In the genomic region with DNA sequence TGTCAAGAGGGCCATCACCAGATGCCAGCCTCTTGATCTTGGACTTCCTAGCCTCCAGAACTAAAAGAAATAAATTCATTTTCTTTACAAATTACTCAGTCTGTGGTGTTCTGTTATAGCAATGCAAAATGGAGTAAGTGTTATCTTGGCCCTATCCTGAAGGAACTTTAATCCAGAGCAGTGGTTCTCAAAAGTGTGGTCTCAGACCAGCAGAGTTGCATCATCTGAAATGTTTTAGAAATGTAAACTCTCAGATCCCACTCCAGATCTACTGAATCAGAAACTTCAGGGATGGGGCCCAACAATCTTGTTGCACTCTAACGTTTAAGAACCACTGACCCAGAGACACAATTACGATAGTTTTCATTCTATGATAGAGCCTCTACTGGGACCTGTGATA, we compare ENCODE assay signal across 25 cellular contexts. TPM values are rescaled to one million over a fixed set of nuclear protein-coding genes. Genes with fewer than 3 reads are reported as not detected.
A peak's percentile ranks its signal among the peaks of the same experiment; 100 is the strongest.
DNase-seq lines count a peak whose midpoint lies in the region; ATAC-seq, FAIRE-seq and TF ChIP-seq lines count a peak whose summit lies in the region.
"Had no signal": no experiment of that assay in that cellular context is flagged by ENCODE, and none has a peak within 500 bp of the region (broad histone marks: within the 10 kb centered on the region; RNA-seq: fewer than 3 reads in every experiment).

No MANE protein-coding gene starts in this region.

- H3K9me3 Mint-ChIP-seq in GM23338 (peaks cover 2% of the 10 kb centered on the region; the same call in 1 of the 3 replicates), osteocyte (ENCODE audit: unreplicated experiment) (no peaks in the 10 kb centered on the region), natural killer cell (no peaks in the 10 kb centered on the region)
- H3K9me3 Mint-ChIP-seq in naive thymus-derived CD4-positive, alpha-beta T cell, result peaks cover 0 to 3% (median 0%) of the 10 kb centered on the region in 11 donors
- H3K9me3 Mint-ChIP-seq: CD8-positive, alpha-beta T cell; HFFc6 had no signal

- H3K4ac ChIP-seq in neuronal stem cell (ENCODE audit: low read length), result no peak overlapping the region

- TF ChIP-seq EP300 in K562 (IDR thresholded peaks at IDR 0.05; ENCODE audit: low read length), result no peak

- peaks cover 5% of the 10 kb centered on the region for H3K4me1 ChIP-seq in GM23338 (ENCODE audit: insufficient read depth)
- H3K4me1 ChIP-seq in K562 (replicated peaks in 1 of 2; ENCODE audit: control insufficient read depth in 2 of 2, insufficient read depth in 2 of 2, low read length in 2 of 2), result peaks cover 7 to 8% of the 10 kb centered on the region in 2 experiments; a peak in 3 of 5 replicates
- peaks cover 9 to 15% of the 10 kb centered on the region in 2 donors for H3K4me1 ChIP-seq in naive thymus-derived CD4-positive, alpha-beta T cell (ENCODE audit: control insufficient read depth in 2 of 2, insufficient read depth in 2 of 2, low read length in 2 of 2)
- H3K4me1 ChIP-seq in neuronal stem cell (ENCODE audit: control insufficient read depth in 2 of 2, insufficient read depth in 1 of 2, low read depth in 1 of 2, low read length in 2 of 2), result peaks cover 4 to 8% of the 10 kb centered on the region in 2 donors
- H3K4me1 ChIP-seq: Caco-2 had no signal

- H3K18ac ChIP-seq in neuronal stem cell (ENCODE audit: low read length), result no peak overlapping the region

- H4K8ac ChIP-seq in neuronal stem cell (ENCODE audit: low read depth, low read length), result no peak overlapping the region

- H2AFZ ChIP-seq in GM23338 (peak overlapping the region; percentile 19; the same call in 1 of the 2 replicates), K562 (ENCODE audit: low read depth, low read length) (peak overlapping the region; percentile 53), neuronal stem cell (ENCODE audit: low read length) (peak overlapping the region; percentile 13)

- H2BK120ac ChIP-seq in neuronal stem cell (ENCODE audit: low read depth, low read length), result no peak overlapping the region

- no peaks in the 10 kb centered on the region for H3K9me2 ChIP-seq in GM23338 (ENCODE audit: insufficient read depth)

- no peaks in the 10 kb centered on the region for H3K9me1 ChIP-seq in K562 (ENCODE audit: control insufficient read depth, insufficient read depth, low read length)

- POLR2A ChIA-PET in K562 (lab: Yijun Ruan, JAX), result no interaction called here
- POLR2A ChIA-PET in naive thymus-derived CD4-positive, alpha-beta T cell (lab: Charles Lee), result no interaction called here

- H2AK5ac ChIP-seq in neuronal stem cell (ENCODE audit: low read depth, low read length), result no peak overlapping the region

- H3K79me2 ChIP-seq in GM23338 (replicated peaks; ENCODE audit: insufficient read depth) (peaks cover 16% of the 10 kb centered on the region), K562 (ENCODE audit: control insufficient read depth, insufficient read depth, low read length) (peaks cover 26% of the 10 kb centered on the region)

- no peak overlapping the region for H3K23ac ChIP-seq in neuronal stem cell (ENCODE audit: low read depth, low read length, poor library complexity)

- no peak overlapping the region for H2BK12ac ChIP-seq in neuronal stem cell (ENCODE audit: low read length)

- H3K27me3 ChIP-seq in GM23338 (ENCODE audit: insufficient read depth), result no peaks in the 10 kb centered on the region
- H3K27me3 ChIP-seq in K562 (ENCODE audit: control insufficient read depth in 2 of 2, insufficient read depth in 2 of 2, low read length in 2 of 2), result no peaks in the 10 kb centered on the region
- H3K27me3 ChIP-seq in naive thymus-derived CD4-positive, alpha-beta T cell (ENCODE audit: control insufficient read depth in 2 of 2, insufficient read depth in 2 of 2, low read length in 2 of 2), result no peaks in the 10 kb centered on the region
- no peaks in the 10 kb centered on the region for H3K27me3 ChIP-seq in neuronal stem cell (ENCODE audit: control insufficient read depth in 3 of 3, insufficient read depth in 3 of 3, low read depth in 1 of 3, low read length in 3 of 3)

- H2BK15ac ChIP-seq in neuronal stem cell (ENCODE audit: low read length), result no peak overlapping the region

- H3K27ac ChIP-seq in GM23338 (ENCODE audit: low read depth) (no peak overlapping the region), K562 (ENCODE audit: extremely low read depth, low read depth, low read length) (no peak overlapping the region), neuronal stem cell (replicated peaks; ENCODE audit: low read length) (no peak overlapping the region)
- no peak overlapping the region for H3K27ac ChIP-seq in naive thymus-derived CD4-positive, alpha-beta T cell (ENCODE audit: low read depth, low read length)
- H3K27ac ChIP-seq: A549 had no signal

- H3K4me1 Mint-ChIP-seq in GM23338, result peaks cover 8% of the 10 kb centered on the region
- peaks cover 11 to 32% (median 23%) of the 10 kb centered on the region in 7 donors for H3K4me1 Mint-ChIP-seq in naive thymus-derived CD4-positive, alpha-beta T cell
- peaks cover 22% of the 10 kb centered on the region for H3K4me1 Mint-ChIP-seq in osteocyte (ENCODE audit: unreplicated experiment)
- peaks cover 26 to 31% of the 10 kb centered on the region in 2 donors for H3K4me1 Mint-ChIP-seq in natural killer cell

- no peak for DNase-seq in GM23338 (ENCODE audit: low spot score)
- DNase-seq in K562 (ENCODE audit: extremely low read depth in 1 of 4, low spot score in 3 of 4), result no peak
- DNase-seq in naive thymus-derived CD4-positive, alpha-beta T cell, result no peak
- no peak for DNase-seq in neuronal stem cell (ENCODE audit: low spot score)
- no peak for DNase-seq in osteocyte (ENCODE audit: extremely low spot score, unreplicated experiment)
- no peak for DNase-seq in natural killer cell
- DNase-seq in Ammon's horn (ENCODE audit: low spot score), result no peak
- DNase-seq in DMS53 (lab: John Stamatoyannopoulos, UW), result no peak
- DNase-seq: 8988T; ACHN; AML-193; C1 segment of cervical spinal cord; Caco-2; CD8-positive, alpha-beta T cell; DMS153; DMS79; EL; GDM1; GOT3; HFFc6 had no signal

- H3K27me3 Mint-ChIP-seq in GM23338 (ENCODE audit: insufficient read depth, low read depth, poor library complexity) (peaks cover 12% of the 10 kb centered on the region), osteocyte (ENCODE audit: unreplicated experiment) (no peaks in the 10 kb centered on the region), natural killer cell (ENCODE audit: low read depth in 2 of 2) (no peaks in the 10 kb centered on the region)
- H3K27me3 Mint-ChIP-seq in naive thymus-derived CD4-positive, alpha-beta T cell, result no peaks in the 10 kb centered on the region

- H3K36me3 ChIP-seq in GM23338 (ENCODE audit: insufficient read depth), result no peaks in the 10 kb centered on the region
- peaks cover 13% of the 10 kb centered on the region; the same call in 1 of the 3 replicates for H3K36me3 ChIP-seq in K562 (ENCODE audit: control insufficient read depth, insufficient read depth, low read length)
- peaks cover 0 to 7% (median 0%) of the 10 kb centered on the region in 3 experiments for H3K36me3 ChIP-seq in naive thymus-derived CD4-positive, alpha-beta T cell (ENCODE audit: control insufficient read depth in 2 of 3, insufficient read depth in 3 of 3, low read length in 3 of 3)
- H3K36me3 ChIP-seq in neuronal stem cell (replicated peaks in 1 of 2; ENCODE audit: control insufficient read depth in 2 of 2, insufficient read depth in 2 of 2, low read length in 2 of 2), result peaks cover 0 to 18% of the 10 kb centered on the region in 2 donors

- no peak overlapping the region for H3K9ac ChIP-seq in K562 (ENCODE audit: insufficient read depth in 1 of 2, low read depth in 2 of 2, low read length in 2 of 2)
- H3K9ac ChIP-seq in neuronal stem cell (ENCODE audit: low read depth, low read length, poor library complexity), result no peak overlapping the region

- in situ Hi-C loops in K562 (cut with MboI), result no loop called here

- no peak overlapping the region for H3K14ac ChIP-seq in neuronal stem cell (ENCODE audit: low read length)

- H4K91ac ChIP-seq in neuronal stem cell (ENCODE audit: low read depth, low read length, poor library complexity), result no peak overlapping the region

- H3K4me3 ChIP-seq in GM23338, result no peak overlapping the region
- H3K4me3 ChIP-seq in K562, result no peak overlapping the region
- no peak overlapping the region for H3K4me3 ChIP-seq in naive thymus-derived CD4-positive, alpha-beta T cell (ENCODE audit: low read length)
- H3K4me3 ChIP-seq in neuronal stem cell (ENCODE audit: low read length in 2 of 2), result no peak overlapping the region
- H3K4me3 ChIP-seq: A549, GM12878, HAP-1 had no signal

- no peak overlapping the region for H3K4me2 ChIP-seq in GM23338
- H3K4me2 ChIP-seq in K562 (ENCODE audit: insufficient read depth, low read length), result no peak overlapping the region
- no peak overlapping the region for H3K4me2 ChIP-seq in neuronal stem cell (ENCODE audit: insufficient read depth, low read length, poor library complexity, severe bottlenecking)
- H3K4me2 ChIP-seq: A549 had no signal

- intact Hi-C loops in K562 (cut with micrococcal nuclease) (no loop called here), natural killer cell (cut with micrococcal nuclease) (no loop called here)
- intact Hi-C loops in naive thymus-derived CD4-positive, alpha-beta T cell (cut with micrococcal nuclease), result no loop called here

- H2BK5ac ChIP-seq in neuronal stem cell (ENCODE audit: low read length), result no peak overlapping the region

- no peaks in the 10 kb centered on the region for H3F3A ChIP-seq in GM23338 (replicated peaks; ENCODE audit: low read depth)

- no peak for TF ChIP-seq RAD21 in K562 (CRISPR knock-in tag; conservative IDR thresholded peaks at IDR 0.05 in 1 of 2, IDR thresholded peaks at IDR 0.05 in 1 of 2)

- ATAC-seq in GM23338 (no peak), K562 (no peak), natural killer cell (no peak)
- no peak for ATAC-seq in naive thymus-derived CD4-positive, alpha-beta T cell
- ATAC-seq: A549; CD8-positive, alpha-beta T cell; GM12878 had no signal

- no peak overlapping the region for H3K27ac Mint-ChIP-seq in GM23338
- peak overlapping the region in 5 of 9 donors; percentile 0 to 41 (median 6) for H3K27ac Mint-ChIP-seq in naive thymus-derived CD4-positive, alpha-beta T cell
- H3K27ac Mint-ChIP-seq in osteocyte (ENCODE audit: unreplicated experiment), result no peak overlapping the region
- peak overlapping the region in 1 of 2 donors; percentile 35 for H3K27ac Mint-ChIP-seq in natural killer cell
- H3K27ac Mint-ChIP-seq: CD8-positive, alpha-beta T cell; HFFc6 had no signal

- BruUV-seq in K562 (replicated peaks; lab: Mats Ljungman, UMichigan), result no TSS peak

- no peaks in the 10 kb centered on the region for H4K20me1 ChIP-seq in GM23338 (replicated peaks; ENCODE audit: insufficient read depth)
- H4K20me1 ChIP-seq in K562 (replicated peaks; ENCODE audit: control insufficient read depth, insufficient read depth, low read length), result peaks cover 4% of the 10 kb centered on the region; the same call in 1 of the 2 replicates

- CTCF ChIA-PET in K562 (lab: Yijun Ruan, JAX; ENCODE audit: low intra/inter-chr PET ratio), result no interaction called here
- CTCF ChIA-PET in naive thymus-derived CD4-positive, alpha-beta T cell (lab: Charles Lee), result no interaction called here

- H3K4me3 Mint-ChIP-seq in GM23338, result no peak overlapping the region
- no peak overlapping the region for H3K4me3 Mint-ChIP-seq in naive thymus-derived CD4-positive, alpha-beta T cell
- no peak overlapping the region for H3K4me3 Mint-ChIP-seq in osteocyte (ENCODE audit: unreplicated experiment)
- H3K4me3 Mint-ChIP-seq in natural killer cell, result no peak overlapping the region
- H3K4me3 Mint-ChIP-seq: CD8-positive, alpha-beta T cell; HFFc6 had no signal

- H3K79me1 ChIP-seq in neuronal stem cell (ENCODE audit: low read depth, low read length), result peaks cover 8% of the 10 kb centered on the region

- TF ChIP-seq POLR2A in K562 (conservative IDR thresholded peaks at IDR 0.05), result no peak

- no peak for FAIRE-seq in K562 (lab: Jason Lieb, UNC)
- FAIRE-seq: A549, GM12878, GM19239, H54 had no signal

- peaks cover 2% of the 10 kb centered on the region; the same call in 1 of the 3 replicates for H3K36me3 Mint-ChIP-seq in GM23338 (ENCODE audit: low read depth)
- no peaks in the 10 kb centered on the region for H3K36me3 Mint-ChIP-seq in naive thymus-derived CD4-positive, alpha-beta T cell
- peaks cover 14% of the 10 kb centered on the region for H3K36me3 Mint-ChIP-seq in osteocyte (ENCODE audit: unreplicated experiment)
- H3K36me3 Mint-ChIP-seq in natural killer cell, result no peaks in the 10 kb centered on the region

- 38% methylated on average over 2 of the region's 2 CpGs for WGBS in K562 (ENCODE audit: insufficient coverage, low coverage, missing lambda C conversion rate)
- no CpG with 5 or more reads among the region's 2 CpGs for WGBS in neuronal stem cell (ENCODE audit: extremely low coverage in 2 of 2, insufficient read length in 2 of 2, insufficient replicate concordance in 1 of 2), 2 donors

- H3K9me3 ChIP-seq in K562 (replicated peaks; ENCODE audit: control insufficient read depth, insufficient read depth, low read depth, low read length), result no peaks in the 10 kb centered on the region
- H3K9me3 ChIP-seq in naive thymus-derived CD4-positive, alpha-beta T cell (ENCODE audit: control insufficient read depth in 2 of 3, low read length in 3 of 3), result no peaks in the 10 kb centered on the region
- no peaks in the 10 kb centered on the region for H3K9me3 ChIP-seq in neuronal stem cell (replicated peaks in 1 of 2; ENCODE audit: control insufficient read depth in 2 of 2, insufficient read depth in 1 of 2, low read depth in 1 of 2, low read length in 2 of 2)
- H3K9me3 ChIP-seq: A549, Caco-2, HAP-1 had no signal

- no peak for TF ChIP-seq CTCF in GM23338 (conservative IDR thresholded peaks at IDR 0.05; ENCODE audit: low read depth in 2 of 2)
- no peak for TF ChIP-seq CTCF in K562 (IDR thresholded peaks at IDR 0.05 in 2 of 3, conservative IDR thresholded peaks at IDR 0.05 in 1 of 3; ENCODE audit: insufficient read depth in 2 of 3, low read depth in 1 of 3, low read length in 3 of 3)
- no peak for TF ChIP-seq CTCF in osteocyte (IDR thresholded peaks at IDR 0.05)
- no peak for TF ChIP-seq CTCF in natural killer cell (IDR thresholded peaks at IDR 0.05)

RNA-seq across cellular contexts. Expression of gene SUPV3L1, which starts 3.2 kb away (rescaled TPM):
- total RNA-seq in GM23338 (2014; rRNA removed; shearing (Covaris generic)), result 31.2 and 45.2 TPM in 2 replicates
- polyA plus RNA-seq in GM23338 (2016; fragmentation: Nextera tagmentation; extraction: Ambion mirVana) (28.7 and 29.9 TPM in 2 replicates), K562 (2011; rRNA removed) (83.3 and 94.8 TPM in 2 replicates), K562 (2014; fragmentation: Illumina TruSeq; extraction: Trizol) (116 and 156 TPM in 2 replicates), K562 (2014; fragmentation: Nextera tagmentation; extraction: Ambion mirVana) (10 to 100 TPM; 45.2 to 66.1 TPM), K562 (2014; rRNA removed) (93.3 and 106 TPM in 2 replicates)
- 72.0 and 118 TPM in 2 replicates for total RNA-seq in K562 (2011; cell fraction: chromatin; rRNA removed; ENCODE audit: low replicate concordance)
- total RNA-seq in K562 (2011; cell fraction: nucleolus; rRNA removed), result 52.4 and 53.4 TPM in 2 replicates
- 71.7 and 77.1 TPM in 2 replicates for total RNA-seq in K562 (2011; cell fraction: nucleoplasm; rRNA removed)
- total RNA-seq in K562 (2014; rRNA removed) (69.9 and 81.4 TPM in 2 replicates), K562 (2014; rRNA removed; fragmentation: Illumina TruSeq; extraction: Trizol) (97.2 and 109 TPM in 2 replicates), K562 (2015; rRNA removed; fragmentation: Illumina TruSeq; extraction: Trizol) (84.7 and 85.0 TPM in 2 replicates), K562 (2021) (92.6 and 103 TPM in 2 replicates), osteocyte (27.3 and 30.5 TPM in 2 replicates), natural killer cell (100 to 1,000 TPM in 1 of 3 donors, 10 to 100 TPM in 2; 56.6 to 104 (median 67.1) TPM)
- polyA plus RNA-seq in K562 (2011; cell fraction: cytosol; rRNA removed), result 51.6 and 77.5 TPM in 2 replicates
- 58.7 and 70.3 TPM in 2 replicates for polyA plus RNA-seq in K562 (2011; cell fraction: nucleus; rRNA removed)
- 57.6 and 58.4 TPM in 2 replicates for polyA plus RNA-seq in K562 (2012)
- 241 and 312 TPM in 2 replicates for polyA minus RNA-seq in K562 (2011; rRNA and poly(A)+ RNA removed)
- polyA minus RNA-seq in K562 (2011; cell fraction: cytosol; rRNA and poly(A)+ RNA removed), result 89.6 and 115 TPM in 2 replicates
- 27.6 and 48.0 TPM in 2 replicates for polyA minus RNA-seq in K562 (2011; cell fraction: nucleus; rRNA and poly(A)+ RNA removed)
- 10 to 100 TPM; 39.3 to 63.2 (median 42.1) TPM for total RNA-seq in naive thymus-derived CD4-positive, alpha-beta T cell
- 10 to 100 TPM; 16.5 to 25.2 TPM for polyA plus RNA-seq in naive thymus-derived CD4-positive, alpha-beta T cell
- 24.6 TPM for polyA plus RNA-seq in neuronal stem cell (2013, experiment 1 of 2)
- 23.6 TPM for polyA plus RNA-seq in neuronal stem cell (2013, experiment 2 of 2)

RNA-seq across cellular contexts. Expression of gene HKDC1, which starts 43.3 kb away (rescaled TPM):
- total RNA-seq in GM23338 (2014; rRNA removed; shearing (Covaris generic)), result 0.03 TPM in 1 of 2 replicates, not detected in the other
- polyA plus RNA-seq in GM23338 (2016; fragmentation: Nextera tagmentation; extraction: Ambion mirVana) (not detected in 2 replicates), K562 (2011; rRNA removed) (0.07 TPM in 1 of 2 replicates, not detected in the other), K562 (2014; fragmentation: Illumina TruSeq; extraction: Trizol) (0.28 TPM in 1 of 2 replicates, not detected in the other), K562 (2014; fragmentation: Nextera tagmentation; extraction: Ambion mirVana) (not detected), K562 (2014; rRNA removed) (0.15 and 0.53 TPM in 2 replicates)
- not detected in 2 replicates for total RNA-seq in K562 (2011; cell fraction: chromatin; rRNA removed; ENCODE audit: low replicate concordance)
- not detected in 2 replicates for total RNA-seq in K562 (2011; cell fraction: nucleolus; rRNA removed)
- total RNA-seq in K562 (2011; cell fraction: nucleoplasm; rRNA removed), result not detected in 2 replicates
- total RNA-seq in K562 (2014; rRNA removed) (0.12 TPM in 1 of 2 replicates, not detected in the other), K562 (2014; rRNA removed; fragmentation: Illumina TruSeq; extraction: Trizol) (0.19 and 0.22 TPM in 2 replicates), K562 (2015; rRNA removed; fragmentation: Illumina TruSeq; extraction: Trizol) (0.08 TPM in 1 of 2 replicates, not detected in the other), K562 (2021) (0.04 TPM in 1 of 2 replicates, not detected in the other), osteocyte (0.19 TPM in 1 of 2 replicates, not detected in the other), natural killer cell (under 1 TPM in 2 of 3 donors, not detected in 1; 0.50 to 0.82 TPM)
- 0.06 and 0.51 TPM in 2 replicates for polyA plus RNA-seq in K562 (2011; cell fraction: cytosol; rRNA removed)
- 0.04 and 0.09 TPM in 2 replicates for polyA plus RNA-seq in K562 (2011; cell fraction: nucleus; rRNA removed)
- 0.03 and 1.1 TPM in 2 replicates for polyA plus RNA-seq in K562 (2012)
- not detected in 2 replicates for polyA minus RNA-seq in K562 (2011; rRNA and poly(A)+ RNA removed)
- polyA minus RNA-seq in K562 (2011; cell fraction: cytosol; rRNA and poly(A)+ RNA removed), result not detected in 2 replicates
- polyA minus RNA-seq in K562 (2011; cell fraction: nucleus; rRNA and poly(A)+ RNA removed), result not detected in 2 replicates
- 1 to 10 TPM; 1.9 to 4.8 (median 4.1) TPM for total RNA-seq in naive thymus-derived CD4-positive, alpha-beta T cell
- 10 to 100 TPM in 1 of 2 donors, 1 to 10 TPM in 1; 2.8 to 10.9 TPM for polyA plus RNA-seq in naive thymus-derived CD4-positive, alpha-beta T cell
- not detected for polyA plus RNA-seq in neuronal stem cell (2013, experiment 1 of 2)
- polyA plus RNA-seq in neuronal stem cell (2013, experiment 2 of 2), result not detected

RNA-seq across cellular contexts. Expression of gene VPS26A, which starts 52.8 kb away (rescaled TPM):
- 39.3 and 41.6 TPM in 2 replicates for total RNA-seq in GM23338 (2014; rRNA removed; shearing (Covaris generic))
- polyA plus RNA-seq in GM23338 (2016; fragmentation: Nextera tagmentation; extraction: Ambion mirVana) (23.1 and 29.0 TPM in 2 replicates), K562 (2011; rRNA removed) (36.9 and 64.0 TPM in 2 replicates), K562 (2014; fragmentation: Illumina TruSeq; extraction: Trizol) (81.9 and 85.9 TPM in 2 replicates), K562 (2014; fragmentation: Nextera tagmentation; extraction: Ambion mirVana) (100 to 1,000 TPM; 117 to 137 TPM), K562 (2014; rRNA removed) (63.2 and 69.3 TPM in 2 replicates)
- 5.9 and 44.1 TPM in 2 replicates for total RNA-seq in K562 (2011; cell fraction: chromatin; rRNA removed; ENCODE audit: low replicate concordance)
- 3.3 and 5.4 TPM in 2 replicates for total RNA-seq in K562 (2011; cell fraction: nucleolus; rRNA removed)
- 12.9 and 27.5 TPM in 2 replicates for total RNA-seq in K562 (2011; cell fraction: nucleoplasm; rRNA removed)
- total RNA-seq in K562 (2014; rRNA removed) (41.7 and 47.1 TPM in 2 replicates), K562 (2014; rRNA removed; fragmentation: Illumina TruSeq; extraction: Trizol) (61.6 and 78.9 TPM in 2 replicates), K562 (2015; rRNA removed; fragmentation: Illumina TruSeq; extraction: Trizol) (52.7 and 58.7 TPM in 2 replicates), K562 (2021) (80.9 and 83.1 TPM in 2 replicates), osteocyte (59.4 and 62.2 TPM in 2 replicates), natural killer cell (10 to 100 TPM; 62.6 to 86.4 (median 86.2) TPM)
- polyA plus RNA-seq in K562 (2011; cell fraction: cytosol; rRNA removed), result 4.7 and 13.5 TPM in 2 replicates
- polyA plus RNA-seq in K562 (2011; cell fraction: nucleus; rRNA removed), result 4.1 and 7.3 TPM in 2 replicates
- polyA plus RNA-seq in K562 (2012), result 70.0 and 81.1 TPM in 2 replicates
- 40.8 and 41.4 TPM in 2 replicates for polyA minus RNA-seq in K562 (2011; rRNA and poly(A)+ RNA removed)
- polyA minus RNA-seq in K562 (2011; cell fraction: cytosol; rRNA and poly(A)+ RNA removed), result 18.8 and 21.5 TPM in 2 replicates
- 2.8 and 6.4 TPM in 2 replicates for polyA minus RNA-seq in K562 (2011; cell fraction: nucleus; rRNA and poly(A)+ RNA removed)
- 10 to 100 TPM; 25.5 to 35.0 (median 29.5) TPM for total RNA-seq in naive thymus-derived CD4-positive, alpha-beta T cell
- 10 to 100 TPM; 27.4 to 29.1 TPM for polyA plus RNA-seq in naive thymus-derived CD4-positive, alpha-beta T cell
- 44.4 TPM for polyA plus RNA-seq in neuronal stem cell (2013, experiment 1 of 2)
- 45.6 TPM for polyA plus RNA-seq in neuronal stem cell (2013, experiment 2 of 2)

Comparison
In these comparisons a context has a peak if more than half of its experiments do, and no peak if none do; other contexts are left out.
1. H3K27ac Mint-ChIP-seq: peak in naive thymus-derived CD4-positive, alpha-beta T cell (5 of 9); none in GM23338 (single experiment) and osteocyte (single experiment).
2. Peak in every context shown above with its lines, with median percentiles within 50 percentile points of each other: H2AFZ ChIP-seq.